In the genomic region with DNA sequence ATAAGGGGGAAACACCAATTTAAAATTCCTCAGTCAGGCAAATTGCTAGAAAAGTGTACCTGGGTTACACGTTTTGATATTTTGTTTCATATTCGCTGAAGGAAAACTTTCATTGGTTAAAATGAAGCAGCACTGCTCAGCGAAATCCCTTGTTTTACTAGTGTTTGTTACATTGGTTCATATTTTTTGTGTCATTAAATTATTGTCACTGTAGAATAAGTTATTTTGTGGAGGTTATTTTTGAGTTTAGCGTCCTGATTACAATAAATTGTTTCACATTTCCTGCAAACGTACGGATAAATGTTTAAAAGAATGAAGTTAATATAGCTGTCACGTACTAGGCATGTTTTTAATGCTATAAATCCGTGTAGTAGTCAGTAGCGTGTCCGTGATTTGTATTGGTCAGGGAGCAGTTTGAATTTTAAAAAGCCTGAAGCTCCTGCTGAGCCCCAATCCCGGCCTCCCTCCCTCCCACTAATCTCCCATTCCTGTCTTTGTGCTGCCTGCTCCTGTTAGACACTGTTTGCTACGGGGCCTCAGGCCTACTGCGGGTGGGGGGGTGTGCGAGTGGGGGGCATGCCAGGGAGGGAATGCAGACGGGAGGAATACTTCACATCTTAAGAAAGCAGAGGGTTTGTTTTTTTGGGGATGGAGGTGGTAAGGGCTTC, we compare ENCODE assay signal across 8 cellular contexts. TPM values are rescaled to one million over a fixed set of nuclear protein-coding genes. Genes with fewer than 3 reads are reported as not detected.
DNase-seq lines count a peak whose midpoint lies in the region; ATAC-seq, FAIRE-seq and TF ChIP-seq lines count a peak whose summit lies in the region.

No MANE protein-coding gene starts in this region.

- H3K4me3 ChIP-seq in astrocyte (ENCODE audit: insufficient read depth, low read depth, low read length) (peak overlapping the region; percentile 93), spleen (peak overlapping the region; percentile 65 to 89 (median 78))

- ATAC-seq in HG03025 (IDR thresholded peaks at IDR 0.05; ENCODE audit: low FRiP score, unreplicated experiment) (no peak), GM19023 (IDR thresholded peaks at IDR 0.05; ENCODE audit: unreplicated experiment) (no peak)

- H3K36me3 ChIP-seq in astrocyte (ENCODE audit: insufficient read depth, low read length) (no peaks in the 10 kb centered on the region), spleen (no peaks in the 10 kb centered on the region)

- H3K4me2 ChIP-seq in astrocyte (ENCODE audit: low read length): peak overlapping the region; percentile 85

- H4K20me1 ChIP-seq in astrocyte (ENCODE audit: insufficient read depth, low read length): peaks cover 75% of the 10 kb centered on the region

- peaks cover 9% of the 10 kb centered on the region for H3K36me3 Mint-ChIP-seq in T-helper 1 cell treated with Interleukin-12 subunit alpha and Interleukin-12 subunit beta and Interleukin-4 antibody, amounts not matched to agents 30 μg/mL and 1 μg/mL, for 36 hours (ENCODE audit: low read depth)
- no peaks in the 10 kb centered on the region for H3K36me3 Mint-ChIP-seq in astrocyte (ENCODE audit: low read depth, unreplicated experiment)

- TF ChIP-seq CTCF in astrocyte (IDR thresholded peaks at IDR 0.05; ENCODE audit: insufficient read depth, low read depth, low read length) (no peak), spleen (IDR thresholded peaks at IDR 0.05 in 8 of 11, conservative IDR thresholded peaks at IDR 0.05 in 3 of 11) (no peak)

- H3K27ac ChIP-seq in astrocyte (ENCODE audit: low read depth, low read length) (peak overlapping the region; percentile 93), spleen (peak overlapping the region; percentile 96 to 99 (median 98))

- H3K79me2 ChIP-seq in astrocyte (ENCODE audit: insufficient read depth, low read length): peaks cover 96% of the 10 kb centered on the region

- H3K9me3 ChIP-seq in astrocyte (ENCODE audit: insufficient read depth, low read depth, low read length) (no peaks in the 10 kb centered on the region), spleen (no peaks in the 10 kb centered on the region)

- intact Hi-C loops in spleen (cut with DNase I; ENCODE audit: low total_unique reads): loop anchor here (5.0 kb wide), 1 partner anchor 69 kb away; no protein-coding TSS in a partner anchor

- H3K4me3 Mint-ChIP-seq in T-helper 1 cell treated with Interleukin-12 subunit alpha and Interleukin-12 subunit beta and Interleukin-4 antibody, amounts not matched to agents 30 μg/mL and 1 μg/mL, for 36 hours: peak overlapping the region; percentile 90
- H3K4me3 Mint-ChIP-seq in astrocyte (ENCODE audit: unreplicated experiment): peak overlapping the region; percentile 94

- H3K9ac ChIP-seq in astrocyte (ENCODE audit: low read length): peak overlapping the region; percentile 98

- WGBS in spleen, 5 donors: 2 to 4% (median 2%) methylated on average over 15 of the region's 15 CpGs

- H3K27me3 Mint-ChIP-seq in T-helper 1 cell treated with Interleukin-12 subunit alpha and Interleukin-12 subunit beta and Interleukin-4 antibody, amounts not matched to agents 30 μg/mL and 1 μg/mL, for 36 hours (ENCODE audit: low read depth): no peaks in the 10 kb centered on the region
- H3K27me3 Mint-ChIP-seq in astrocyte (ENCODE audit: low read depth, unreplicated experiment): no peaks in the 10 kb centered on the region

- H3K4me1 ChIP-seq in astrocyte (ENCODE audit: insufficient read depth, low read length): peaks cover 9% of the 10 kb centered on the region
- H3K4me1 ChIP-seq in spleen: peaks cover 61 to 81% (median 73%) of the 10 kb centered on the region in 6 donors

- peak overlapping the region; percentile 97 for H3K27ac Mint-ChIP-seq in T-helper 1 cell treated with Interleukin-12 subunit alpha and Interleukin-12 subunit beta and Interleukin-4 antibody, amounts not matched to agents 30 μg/mL and 1 μg/mL, for 36 hours
- peak overlapping the region; percentile 5 for H3K27ac Mint-ChIP-seq in astrocyte (ENCODE audit: unreplicated experiment)

- no peak overlapping the region for H2AFZ ChIP-seq in astrocyte (ENCODE audit: low read depth, low read length)

- no peak for TF ChIP-seq POLR2A in spleen (IDR thresholded peaks at IDR 0.05)

- H3K27me3 ChIP-seq in astrocyte (ENCODE audit: insufficient read depth, low read length) (no peaks in the 10 kb centered on the region), spleen (replicated peaks in 1 of 7) (no peaks in the 10 kb centered on the region)

- peaks cover 41% of the 10 kb centered on the region for H3K4me1 Mint-ChIP-seq in T-helper 1 cell treated with Interleukin-12 subunit alpha and Interleukin-12 subunit beta and Interleukin-4 antibody, amounts not matched to agents 30 μg/mL and 1 μg/mL, for 36 hours (ENCODE audit: low read depth)
- H3K4me1 Mint-ChIP-seq in astrocyte (ENCODE audit: low read depth, unreplicated experiment): peaks cover 18% of the 10 kb centered on the region

- FAIRE-seq in astrocyte (lab: Jason Lieb, UNC): peak; percentile 63

- H3K9me3 Mint-ChIP-seq in T-helper 1 cell treated with Interleukin-12 subunit alpha and Interleukin-12 subunit beta and Interleukin-4 antibody, amounts not matched to agents 30 μg/mL and 1 μg/mL, for 36 hours: no peaks in the 10 kb centered on the region
- no peaks in the 10 kb centered on the region for H3K9me3 Mint-ChIP-seq in astrocyte (ENCODE audit: unreplicated experiment)

- DNase-seq in T-helper 1 cell: no peak
- peak; percentile 67 for DNase-seq in NCI-H2081 treated with DMSO at 0.1 percent for 48 hours (lab: John Stamatoyannopoulos, UW)
- DNase-seq in astrocyte (ENCODE audit: low read depth): peak; percentile 59
- DNase-seq in iPS-NIHi11 (ENCODE audit: low spot score): peak; percentile 78
- peak; percentile 61 for DNase-seq in spleen

RNA-seq across cellular contexts. Expression of gene NIPBL, which starts 2.0 kb away (rescaled TPM):
- 38.4 and 45.3 TPM in 2 replicates for total RNA-seq in astrocyte
- 100 to 1,000 TPM in 1 of 7 donors, 10 to 100 TPM in 6; 70.2 to 103 (median 86.4) TPM for total RNA-seq in spleen
- polyA plus RNA-seq in spleen: 10 to 100 TPM; 16.8 to 17.5 (median 17.0) TPM

Comparison
In these comparisons a context has a peak if more than half of its experiments do, and no peak if none do; other contexts are left out.
1. DNase-seq: peak in NCI-H2081 treated with DMSO at 0.1 percent for 48 hours (single experiment), astrocyte (single experiment), iPS-NIHi11 (single experiment) and spleen (single experiment); none in T-helper 1 cell (0 of 5).